8 cellular contexts compared by ENCODE assay signal in genomic region chr3:49020335-49021212, GRCh38. TPM values are rescaled to one million over a fixed set of nuclear protein-coding genes. Genes with fewer than 3 reads are reported as not detected.
DNase-seq lines count a peak whose midpoint lies in the region; ATAC-seq and TF ChIP-seq lines count a peak whose summit lies in the region.

No MANE protein-coding gene starts in this region.

- intact Hi-C loops in right lobe of liver (cut with DNase I) (no loop called here), testis (cut with DNase I; ENCODE audit: low total_unique reads) (loop anchor here (10.0 kb wide), 2 partner anchors 74 to 254 kb away; partner anchors contain the start of genes C3orf62 and QRICH1)

- DNase-seq in NCI-H748 (lab: John Stamatoyannopoulos, UW; ENCODE audit: unreplicated experiment) (peak; percentile 51), NCI-H748 treated with DMSO at 0.1 percent for 48 hours (lab: John Stamatoyannopoulos, UW) (no peak), HCEC 1CT (peak; percentile 17), Peyer's patch (peak; percentile 61 to 84 (median 84)), choroid plexus epithelial cell (ENCODE audit: low read depth) (no peak), right lobe of liver (peak; percentile 74 to 82 (median 79)), testis (peak; percentile 43), cerebellar nuclear complex (lab: John Stamatoyannopoulos, UW) (no peak)

- peak; percentile 19 to 33 (median 23) for ATAC-seq in right lobe of liver

- no peak for TF ChIP-seq POLR2A in Peyer's patch (IDR thresholded peaks at IDR 0.05)
- no peak for TF ChIP-seq POLR2A in right lobe of liver (IDR thresholded peaks at IDR 0.05)
- TF ChIP-seq POLR2A in testis (IDR thresholded peaks at IDR 0.05): no peak

- H3K9me3 ChIP-seq in Peyer's patch (no peaks in the 10 kb centered on the region), right lobe of liver (no peaks in the 10 kb centered on the region), testis (no peaks in the 10 kb centered on the region)

- peak overlapping the region; percentile 99 to 100 (median 100) for H3K27ac ChIP-seq in Peyer's patch
- peak overlapping the region; percentile 82 to 100 (median 99) for H3K27ac ChIP-seq in right lobe of liver
- H3K27ac ChIP-seq in testis: peak overlapping the region; percentile 99

- no peak for TF ChIP-seq CTCF in Peyer's patch (IDR thresholded peaks at IDR 0.05)
- TF ChIP-seq CTCF in choroid plexus epithelial cell (conservative IDR thresholded peaks at IDR 0.05; ENCODE audit: low read depth, low read length): no peak
- no peak for TF ChIP-seq CTCF in right lobe of liver (IDR thresholded peaks at IDR 0.05)
- TF ChIP-seq CTCF in testis (IDR thresholded peaks at IDR 0.05): no peak

- H3K27me3 ChIP-seq in Peyer's patch (no peaks in the 10 kb centered on the region), right lobe of liver (no peaks in the 10 kb centered on the region), testis (no peaks in the 10 kb centered on the region)

- peaks cover 0 to 42% (median 30%) of the 10 kb centered on the region in 4 donors for H3K4me1 ChIP-seq in Peyer's patch
- H3K4me1 ChIP-seq in right lobe of liver: peaks cover 0 to 31% (median 11%) of the 10 kb centered on the region in 4 donors
- H3K4me1 ChIP-seq in testis: peaks cover 34% of the 10 kb centered on the region

- 0% methylated on average over 5 of the region's 51 CpGs for WGBS in right lobe of liver (ENCODE audit: insufficient coverage, low coverage, low lambda C conversion rate, missing lambda C conversion rate)
- WGBS in testis, 2 donors: 0 to 1% methylated on average over 15 to 29 of the region's 51 CpGs

- H3K36me3 ChIP-seq in Peyer's patch (peaks cover 0 to 36% (median 0%) of the 10 kb centered on the region in 3 donors), right lobe of liver (peaks cover 0 to 32% (median 12%) of the 10 kb centered on the region in 4 donors), testis (ENCODE audit: low read depth, missing control alignments) (no peaks in the 10 kb centered on the region)

- H3K4me3 ChIP-seq in Peyer's patch (peak overlapping the region; percentile 73 to 95 (median 84)), choroid plexus epithelial cell (ENCODE audit: low read depth, low read length) (peak overlapping the region; percentile 93), right lobe of liver (peak overlapping the region; percentile 92 to 99 (median 97)), testis (peak overlapping the region; percentile 93 to 94)

RNA-seq across cellular contexts. Expression of gene NDUFAF3, which starts 1.3 kb away (rescaled TPM):
- 100 to 1,000 TPM in 2 of 4 donors, 10 to 100 TPM in 2; 64.7 to 164 (median 106) TPM for total RNA-seq in Peyer's patch
- total RNA-seq in right lobe of liver: 100 to 1,000 TPM in 1 of 6 experiments, 10 to 100 TPM in 5; 39.2 to 100 (median 44.8) TPM
- total RNA-seq in testis: 100 to 1,000 TPM; 324 to 416 TPM
- 544 TPM for polyA plus RNA-seq in testis (ENCODE audit: insufficient read depth, low read depth, low replicate concordance)

RNA-seq across cellular contexts. Expression of gene DALRD3, which starts 2.2 kb away (rescaled TPM):
- total RNA-seq in Peyer's patch: 10 to 100 TPM; 31.4 to 49.5 (median 33.1) TPM
- total RNA-seq in right lobe of liver: 10 to 100 TPM in 2 of 6 experiments, 1 to 10 TPM in 4; 7.5 to 17.0 (median 8.1) TPM
- total RNA-seq in testis: 100 to 1,000 TPM in 1 of 2 donors, 10 to 100 TPM in 1; 92.0 to 106 TPM
- 121 TPM for polyA plus RNA-seq in testis (ENCODE audit: insufficient read depth, low read depth, low replicate concordance)

RNA-seq across cellular contexts. Expression of gene IMPDH2, which starts 8.6 kb away (rescaled TPM):
- 100 to 1,000 TPM in 1 of 4 donors, 10 to 100 TPM in 3; 58.8 to 149 (median 68.5) TPM for total RNA-seq in Peyer's patch
- total RNA-seq in right lobe of liver: 10 to 100 TPM; 32.0 to 57.3 (median 39.0) TPM
- total RNA-seq in testis: 10 to 100 TPM; 93.0 to 98.5 TPM
- 95.0 TPM for polyA plus RNA-seq in testis (ENCODE audit: insufficient read depth, low read depth, low replicate concordance)

RNA-seq across cellular contexts. Expression of gene WDR6, which starts 13.4 kb away (rescaled TPM):
- 100 to 1,000 TPM in 3 of 4 donors, 10 to 100 TPM in 1; 96.7 to 233 (median 179) TPM for total RNA-seq in Peyer's patch
- total RNA-seq in right lobe of liver: 10 to 100 TPM; 35.7 to 72.9 (median 65.4) TPM
- total RNA-seq in testis: 100 to 1,000 TPM; 171 to 172 TPM
- 92.0 TPM for polyA plus RNA-seq in testis (ENCODE audit: insufficient read depth, low read depth, low replicate concordance)

RNA-seq across cellular contexts. Expression of gene P4HTM, which starts 30.5 kb away (rescaled TPM):
- total RNA-seq in Peyer's patch (10 to 100 TPM; 47.0 to 95.9 (median 78.0) TPM), right lobe of liver (10 to 100 TPM in 5 of 6 experiments, 1 to 10 TPM in 1; 7.7 to 19.2 (median 11.1) TPM), testis (100 to 1,000 TPM; 107 to 122 TPM)
- polyA plus RNA-seq in testis (ENCODE audit: insufficient read depth, low read depth, low replicate concordance): 52.3 TPM

Comparison
In these comparisons a context has a peak if more than half of its experiments do, and no peak if none do; other contexts are left out.
1. DNase-seq: peak in NCI-H748 (single experiment), HCEC 1CT (single experiment), Peyer's patch (3 of 3), right lobe of liver (3 of 3) and testis (single experiment); none in NCI-H748 treated with DMSO at 0.1 percent for 48 hours (single experiment), choroid plexus epithelial cell (single experiment) and cerebellar nuclear complex (0 of 2).
2. Peak in every context shown above with its lines, with median percentiles within 50 percentile points of each other: H3K27ac ChIP-seq and H3K4me3 ChIP-seq.